Comparison of ENCODE assay signal across 23 cellular contexts in the genomic region with DNA sequence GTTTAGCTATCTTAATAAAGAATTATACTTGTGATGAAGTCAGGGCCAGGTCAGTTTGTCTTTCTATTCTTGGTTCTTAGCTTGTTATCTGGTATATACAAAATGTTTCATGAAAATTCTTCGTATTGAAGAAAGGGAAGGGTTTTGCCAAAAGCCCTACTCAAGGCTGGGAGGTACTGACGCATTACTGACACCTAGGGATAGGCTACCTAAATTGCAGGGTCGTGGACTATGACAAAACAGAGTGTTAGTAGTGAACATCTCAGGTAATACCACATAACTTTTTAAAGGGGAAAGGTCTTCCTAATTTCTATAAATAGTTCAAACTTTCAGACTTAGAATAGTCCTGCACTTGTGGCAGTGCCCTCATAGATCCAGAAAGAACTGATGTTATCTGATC.
"Had no signal": no experiment of that assay in that cellular context is flagged by ENCODE, and none has a peak within 500 bp of the region (broad histone marks: within the 10 kb centered on the region; RNA-seq: fewer than 3 reads in every experiment).

No MANE protein-coding gene starts in this region.

- H3K9me3 Mint-ChIP-seq: stimulated activated memory B cell treated with anti-CD40 and anti-IgM and Interleukin-4, amounts not matched to agents 10 μg/mL and 1 μg/mL and 100 μg/mL, for 72 hours had no signal

- H3K36me3 Mint-ChIP-seq: stimulated activated memory B cell treated with anti-CD40 and anti-IgM and Interleukin-4, amounts not matched to agents 10 μg/mL and 1 μg/mL and 100 μg/mL, for 72 hours; type B pancreatic cell had no signal

- H3K9me3 ChIP-seq: ascending aorta, sigmoid colon, testis had no signal

- H3K27ac Mint-ChIP-seq: activated naive CD4-positive, alpha-beta T cell treated with anti-CD3 and anti-CD28 coated beads, Interleukin-2, amount 50 U/mL, for 24 hours; activated T-cell treated with anti-CD3 and anti-CD28 coated beads, Interleukin-2, amount 50 U/mL, for 72 hours; stimulated activated memory B cell treated with anti-CD40 and anti-IgM and Interleukin-4, amounts not matched to agents 10 μg/mL and 1 μg/mL and 100 μg/mL, for 72 hours; type B pancreatic cell had no signal

- H3K36me3 ChIP-seq: ascending aorta, esophagus muscularis mucosa, sigmoid colon had no signal

- ATAC-seq: activated T-cell treated with anti-CD3 and anti-CD28 coated beads, Interleukin-2, amount 50 U/mL, for 72 hours; left lobe of liver; stimulated activated memory B cell treated with anti-CD40 and anti-IgM and Interleukin-4, amounts not matched to agents 10 μg/mL and 1 μg/mL and 100 μg/mL, for 72 hours had no signal

- FAIRE-seq: endothelial cell of umbilical vein, kidney had no signal

- H3K27me3 Mint-ChIP-seq: type B pancreatic cell had no signal

- H3K27ac ChIP-seq: ascending aorta, esophagus muscularis mucosa, sigmoid colon, testis had no signal

- DNase-seq: activated CD4-positive, alpha-beta T cell treated with anti-CD3 and anti-CD28 coated beads, Interleukin-2, amount 50 U/mL, for 1 hour; activated CD4-positive, CD25-positive, alpha-beta regulatory T cell treated with anti-CD3 and anti-CD28 coated beads, Interleukin-2, amount 50 U/mL, for 72 hours; activated CD8-positive, alpha-beta memory T cell treated with anti-CD3 and anti-CD28 coated beads for 24 hours; activated CD8-positive, alpha-beta memory T cell treated with anti-CD3 and anti-CD28 coated beads, Interleukin-2, amount 50 U/mL, for 48 hours; activated effector memory CD4-positive, alpha-beta T cell treated with anti-CD3 and anti-CD28 coated beads, Interleukin-2, amount 50 U/mL, for 16 hours; activated T-cell treated with anti-CD3 and anti-CD28 coated beads, Interleukin-2, amount 50 U/mL, for 72 hours; cortex of kidney; effector CD8-positive, alpha-beta T cell; kidney; mammary epithelial cell; occipital lobe; posterior cingulate gyrus; sigmoid colon; stimulated activated CD4-positive, alpha-beta T cell treated with anti-CD3 and anti-CD28 coated beads, Interleukin-4, amount 100 ng/mL, for 4 hours; T1000; testis had no signal

- H3K4me3 Mint-ChIP-seq: activated naive CD4-positive, alpha-beta T cell treated with anti-CD3 and anti-CD28 coated beads, Interleukin-2, amount 50 U/mL, for 24 hours; activated T-cell treated with anti-CD3 and anti-CD28 coated beads, Interleukin-2, amount 50 U/mL, for 72 hours; stimulated activated memory B cell treated with anti-CD40 and anti-IgM and Interleukin-4, amounts not matched to agents 10 μg/mL and 1 μg/mL and 100 μg/mL, for 72 hours; type B pancreatic cell had no signal

- H3K27me3 ChIP-seq: ascending aorta, esophagus muscularis mucosa, sigmoid colon, testis had no signal

- H3K4me1 Mint-ChIP-seq: activated naive CD4-positive, alpha-beta T cell treated with anti-CD3 and anti-CD28 coated beads, Interleukin-2, amount 50 U/mL, for 24 hours; stimulated activated memory B cell treated with anti-CD40 and anti-IgM and Interleukin-4, amounts not matched to agents 10 μg/mL and 1 μg/mL and 100 μg/mL, for 72 hours had no signal

- H3K4me3 ChIP-seq: ascending aorta, esophagus muscularis mucosa, sigmoid colon, testis had no signal

- H3K4me1 ChIP-seq: ascending aorta, testis had no signal
